In genomic region chr7:114910787-114911186, GRCh38 we compare ENCODE assay signal across 25 cellular contexts. TPM values are rescaled to one million over a fixed set of nuclear protein-coding genes. Genes with fewer than 3 reads are reported as not detected.
A peak's percentile ranks its signal among the peaks of the same experiment; 100 is the strongest.
DNase-seq lines count a peak whose midpoint lies in the region; TF ChIP-seq lines count a peak whose summit lies in the region.
"Had no signal": no experiment of that assay in that cellular context is flagged by ENCODE, and none has a peak within 500 bp of the region (broad histone marks: within the 10 kb centered on the region; RNA-seq: fewer than 3 reads in every experiment).

No MANE protein-coding gene starts in this region.

- H3K9ac ChIP-seq in colonic mucosa (ENCODE audit: low read depth in 2 of 2, low read length in 2 of 2) = no peak overlapping the region
- H3K9ac ChIP-seq: parathyroid adenoma had no signal

- H3K36me3 ChIP-seq in colonic mucosa = no peaks in the 10 kb centered on the region
- H3K36me3 ChIP-seq: heart left ventricle had no signal

- no peaks in the 10 kb centered on the region for H3K27me3 ChIP-seq in colonic mucosa
- H3K27me3 ChIP-seq: heart left ventricle had no signal

- DNase-seq in DMS53 (lab: John Stamatoyannopoulos, UW) (peak; percentile 26), DMS53 treated with DMSO at 0.1 percent for 48 hours (lab: John Stamatoyannopoulos, UW; ENCODE audit: unreplicated experiment) (no peak), NCI-H226 (peak; percentile 38), fibroblast of mammary gland (ENCODE audit: low read depth) (peak; percentile 30), retina (peak; percentile 19), colonic mucosa (no peak), NCI-H187 treated with DMSO at 0.1 percent for 48 hours (lab: John Stamatoyannopoulos, UW) (no peak)
- DNase-seq in activated CD4-positive, alpha-beta T cell treated with anti-CD3 and anti-CD28 coated beads, Interleukin-2, amount 50 U/mL, for 1 hour = no peak
- DNase-seq: activated effector memory CD4-positive, alpha-beta T cell treated with anti-CD3 and anti-CD28 coated beads, Interleukin-2, amount 50 U/mL, for 16 hours; activated T-cell treated with anti-CD3 and anti-CD28 coated beads for 4 hours; CD4-positive, alpha-beta T cell; DMS 273 treated with DMSO at 0.1 percent for 48 hours; heart left ventricle; NCI-H1105 treated with DMSO at 0.1 percent for 48 hours; NCI-H2081; NCI-H345; nephron progenitor cell; stimulated activated naive CD4-positive, alpha-beta T cell; T-helper 17 cell had no signal

- no peaks in the 10 kb centered on the region for H3K9me3 ChIP-seq in colonic mucosa

- H3K4me1 ChIP-seq in colonic mucosa = no peaks in the 10 kb centered on the region
- H3K4me1 ChIP-seq: heart left ventricle, parathyroid adenoma had no signal

- H3K4me3 ChIP-seq in fibroblast of mammary gland (ENCODE audit: control insufficient read depth, low read depth, low read length) = no peak overlapping the region
- no peak overlapping the region for H3K4me3 ChIP-seq in colonic mucosa
- H3K4me3 ChIP-seq: heart left ventricle, lung, SK-N-MC had no signal

- intact Hi-C loops in colonic mucosa (cut with DNase I) = no loop called here

- TF ChIP-seq CTCF in fibroblast of mammary gland (conservative IDR thresholded peaks at IDR 0.05; ENCODE audit: control insufficient read depth, insufficient read depth, low read depth, low read length) (no peak), colonic mucosa (IDR thresholded peaks at IDR 0.05) (no peak)

- H3K27ac ChIP-seq in colonic mucosa = no peak overlapping the region
- H3K27ac ChIP-seq: 22Rv1, heart left ventricle, HL-60, parathyroid adenoma, SK-N-MC had no signal

RNA-seq across cellular contexts. Expression of gene MDFIC, which starts 11.1 kb away (rescaled TPM):
- total RNA-seq in colonic mucosa = 1 to 10 TPM; 8.5 to 9.1 TPM
- total RNA-seq: G401 had no signal

Comparison
In these comparisons a context has a peak if more than half of its experiments do, and no peak if none do; other contexts are left out.
1. DNase-seq: peak in DMS53 (single experiment), NCI-H226 (single experiment), fibroblast of mammary gland (single experiment) and retina (single experiment); none in DMS53 treated with DMSO at 0.1 percent for 48 hours (single experiment), activated CD4-positive, alpha-beta T cell treated with anti-CD3 and anti-CD28 coated beads, Interleukin-2, amount 50 U/mL, for 1 hour (single experiment), colonic mucosa (single experiment) and NCI-H187 treated with DMSO at 0.1 percent for 48 hours (single experiment).